ENCODE assay signal across 14 cellular contexts in the genomic region with DNA sequence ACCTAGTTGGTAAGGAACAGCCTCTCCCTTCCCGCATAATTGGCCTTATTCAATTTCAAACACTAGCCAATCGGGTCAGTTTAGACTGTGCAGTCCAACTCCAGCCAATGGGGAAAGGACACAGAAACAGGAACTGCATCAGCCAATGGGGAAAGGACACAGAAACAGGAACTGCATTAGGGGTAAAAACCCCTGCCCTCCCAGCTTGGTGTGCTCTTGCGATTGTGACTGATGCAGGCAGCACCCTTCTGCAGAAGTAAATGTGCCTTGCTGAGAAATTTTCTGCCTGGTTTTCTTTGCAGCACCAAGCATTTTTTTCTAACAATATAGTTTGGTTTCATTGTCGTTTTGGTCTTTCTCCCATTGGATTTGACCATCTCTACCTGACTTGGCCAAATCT. TPM values are rescaled to one million over a fixed set of nuclear protein-coding genes. Genes with fewer than 3 reads are reported as not detected.
DNase-seq lines count a peak whose midpoint lies in the region; ATAC-seq, FAIRE-seq and TF ChIP-seq lines count a peak whose summit lies in the region.
"Had no signal": no experiment of that assay in that cellular context is flagged by ENCODE, and none has a peak within 500 bp of the region (broad histone marks: within the 10 kb centered on the region; RNA-seq: fewer than 3 reads in every experiment).

No MANE protein-coding gene starts in this region.

- TF ChIP-seq POLR2A in A549 (IDR thresholded peaks at IDR 0.05; ENCODE audit: low read length): no peak

- CTCF ChIA-PET in A549 (lab: Yijun Ruan, JAX): no interaction called here

- no peaks in the 10 kb centered on the region for H3K27me3 ChIP-seq in HUES48 (ENCODE audit: control insufficient read depth, insufficient read depth, low read length)

- peaks cover 18% of the 10 kb centered on the region for H3K4me1 Mint-ChIP-seq in nephron progenitor cell

- no peak for TF ChIP-seq EP300 in A549 (IDR thresholded peaks at IDR 0.05)

- TF ChIP-seq RAD21 in A549 (conservative IDR thresholded peaks at IDR 0.05 in 1 of 2, IDR thresholded peaks at IDR 0.05 in 1 of 2): no peak

- H3K27me3 Mint-ChIP-seq in nephron progenitor cell (ENCODE audit: low read depth, poor library complexity): peaks cover 14% of the 10 kb centered on the region

- H3K9me3 ChIP-seq in A549 (peaks cover 79% of the 10 kb centered on the region), HUES48 (ENCODE audit: control insufficient read depth, insufficient read depth, low read length) (peaks cover 79% of the 10 kb centered on the region)

- no peak overlapping the region for H3K9ac ChIP-seq in HUES48 (ENCODE audit: low read depth, low read length)

- FAIRE-seq in A549 (lab: Jason Lieb, UNC): no peak

- H3K4me1 ChIP-seq in A549 (no peaks in the 10 kb centered on the region), HUES48 (ENCODE audit: control insufficient read depth, insufficient read depth, low read length) (peaks cover 6% of the 10 kb centered on the region; the same call in 1 of the 2 replicates)

- no peaks in the 10 kb centered on the region for H3K36me3 ChIP-seq in HUES48 (ENCODE audit: control insufficient read depth, insufficient read depth, low read length)

- H3K4me3 ChIP-seq in A549: no peak overlapping the region
- peak overlapping the region; percentile 24; the same call in 1 of the 2 replicates for H3K4me3 ChIP-seq in HUES48 (ENCODE audit: low read depth, low read length)

- WGBS in A549 (ENCODE audit: missing lambda C conversion rate): 20% methylated on average over 4 of the region's 4 CpGs

- H3K27ac ChIP-seq in A549 (no peak overlapping the region), HUES48 (ENCODE audit: low read depth, low read length) (no peak overlapping the region)

- H3K4me3 Mint-ChIP-seq in nephron progenitor cell: peak overlapping the region; percentile 41
- H3K4me3 Mint-ChIP-seq: CD4-positive, alpha-beta T cell had no signal

- no peak overlapping the region for H3K27ac Mint-ChIP-seq in nephron progenitor cell
- H3K27ac Mint-ChIP-seq: CD4-positive, alpha-beta T cell had no signal

- H3K9me3 Mint-ChIP-seq in nephron progenitor cell: peaks cover 88% of the 10 kb centered on the region

- DNase-seq in A549 (ENCODE audit: low read depth in 1 of 2, low spot score in 1 of 2): no peak
- DNase-seq in amniotic epithelial cell (ENCODE audit: low read depth): peak; percentile 2
- DNase-seq in nephron progenitor cell: no peak
- DNase-seq: CD4-positive, alpha-beta T cell; GF-D8; H7; KG1; NCI-H187 treated with DMSO at 0.1 percent for 48 hours; NCI-H524; SIG-M5 had no signal

- ATAC-seq in A549 (no peak), GM18517 (IDR thresholded peaks at IDR 0.05; ENCODE audit: unreplicated experiment) (no peak), HG03039 (IDR thresholded peaks at IDR 0.05; ENCODE audit: unreplicated experiment) (no peak), HG03439 (IDR thresholded peaks at IDR 0.05; ENCODE audit: unreplicated experiment) (no peak)

- H3K36me3 Mint-ChIP-seq in nephron progenitor cell (ENCODE audit: low read depth): peaks cover 12% of the 10 kb centered on the region

- POLR2A ChIA-PET in A549 (lab: Yijun Ruan, JAX): interaction anchor here (1.5 kb wide), 1 partner anchor 14 kb away, joined by 3 read pairs; no protein-coding TSS in a partner anchor

- TF ChIP-seq CTCF in A549 (IDR thresholded peaks at IDR 0.05) (no peak), nephron progenitor cell (IDR thresholded peaks at IDR 0.05) (no peak)

- no peak overlapping the region for H3K4me2 ChIP-seq in A549

TF ChIP-seq in A549, 52 proteins besides CTCF, POLR2A, EP300 and RAD21:
- no peak for TF ChIP-seq JUNB (IDR thresholded peaks at IDR 0.05)
- TF ChIP-seq, protein P1, sequence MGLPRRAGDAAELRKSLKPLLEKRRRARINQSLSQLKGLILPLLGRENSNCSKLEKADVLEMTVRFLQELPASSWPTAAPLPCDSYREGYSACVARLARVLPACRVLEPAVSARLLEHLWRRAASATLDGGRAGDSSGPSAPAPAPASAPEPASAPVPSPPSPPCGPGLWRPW (IDR thresholded peaks at IDR 0.05): 0 out of 2 replicates have a peak, but pooled peaks have one; percentile 4
- no peak for TF ChIP-seq CBX8 (IDR thresholded peaks at IDR 0.05)

RNA-seq across cellular contexts. Expression of a gene that starts 8.6 kb away (rescaled TPM):
- not detected in 2 replicates for polyA plus RNA-seq in A549 (2011; rRNA removed)
- not detected in 2 replicates for polyA plus RNA-seq in A549 (2012; cell fraction: cytosol; rRNA removed)
- polyA plus RNA-seq in A549 (2012; cell fraction: nucleus; rRNA removed): not detected in 2 replicates
- not detected in 3 replicates for polyA plus RNA-seq in A549 (2017; fragmentation: RNase III; extraction: RNeasy Plus Mini Kit Qiagen cat#74134 plus additional on column Dnase treatment)
- polyA minus RNA-seq in A549 (2011; rRNA and poly(A)+ RNA removed): not detected in 2 replicates

RNA-seq across cellular contexts. Expression of a gene that starts 15.2 kb away (rescaled TPM):
- polyA plus RNA-seq in A549 (2011; rRNA removed): not detected in 2 replicates
- not detected in 2 replicates for polyA plus RNA-seq in A549 (2012; cell fraction: cytosol; rRNA removed)
- not detected in 2 replicates for polyA plus RNA-seq in A549 (2012; cell fraction: nucleus; rRNA removed)
- polyA plus RNA-seq in A549 (2017; fragmentation: RNase III; extraction: RNeasy Plus Mini Kit Qiagen cat#74134 plus additional on column Dnase treatment): not detected in 3 replicates
- polyA minus RNA-seq in A549 (2011; rRNA and poly(A)+ RNA removed): not detected in 2 replicates

RNA-seq across cellular contexts. Expression of a gene that starts 51.4 kb away (rescaled TPM):
- polyA plus RNA-seq in A549 (2011; rRNA removed): not detected in 2 replicates
- polyA plus RNA-seq in A549 (2012; cell fraction: cytosol; rRNA removed): not detected in 2 replicates
- polyA plus RNA-seq in A549 (2012; cell fraction: nucleus; rRNA removed): not detected in 2 replicates
- polyA plus RNA-seq in A549 (2017; fragmentation: RNase III; extraction: RNeasy Plus Mini Kit Qiagen cat#74134 plus additional on column Dnase treatment): not detected in 3 replicates
- not detected in 2 replicates for polyA minus RNA-seq in A549 (2011; rRNA and poly(A)+ RNA removed)

RNA-seq across cellular contexts. Expression of a gene that starts 54.1 kb away (rescaled TPM):
- polyA plus RNA-seq in A549 (2011; rRNA removed): not detected in 2 replicates
- not detected in 2 replicates for polyA plus RNA-seq in A549 (2012; cell fraction: cytosol; rRNA removed)
- polyA plus RNA-seq in A549 (2012; cell fraction: nucleus; rRNA removed): 0.06 TPM in 1 of 2 replicates, not detected in the other
- not detected in 3 replicates for polyA plus RNA-seq in A549 (2017; fragmentation: RNase III; extraction: RNeasy Plus Mini Kit Qiagen cat#74134 plus additional on column Dnase treatment)
- polyA minus RNA-seq in A549 (2011; rRNA and poly(A)+ RNA removed): not detected in 2 replicates
